ENCODE assay signal across 27 cellular contexts in the genomic region with DNA sequence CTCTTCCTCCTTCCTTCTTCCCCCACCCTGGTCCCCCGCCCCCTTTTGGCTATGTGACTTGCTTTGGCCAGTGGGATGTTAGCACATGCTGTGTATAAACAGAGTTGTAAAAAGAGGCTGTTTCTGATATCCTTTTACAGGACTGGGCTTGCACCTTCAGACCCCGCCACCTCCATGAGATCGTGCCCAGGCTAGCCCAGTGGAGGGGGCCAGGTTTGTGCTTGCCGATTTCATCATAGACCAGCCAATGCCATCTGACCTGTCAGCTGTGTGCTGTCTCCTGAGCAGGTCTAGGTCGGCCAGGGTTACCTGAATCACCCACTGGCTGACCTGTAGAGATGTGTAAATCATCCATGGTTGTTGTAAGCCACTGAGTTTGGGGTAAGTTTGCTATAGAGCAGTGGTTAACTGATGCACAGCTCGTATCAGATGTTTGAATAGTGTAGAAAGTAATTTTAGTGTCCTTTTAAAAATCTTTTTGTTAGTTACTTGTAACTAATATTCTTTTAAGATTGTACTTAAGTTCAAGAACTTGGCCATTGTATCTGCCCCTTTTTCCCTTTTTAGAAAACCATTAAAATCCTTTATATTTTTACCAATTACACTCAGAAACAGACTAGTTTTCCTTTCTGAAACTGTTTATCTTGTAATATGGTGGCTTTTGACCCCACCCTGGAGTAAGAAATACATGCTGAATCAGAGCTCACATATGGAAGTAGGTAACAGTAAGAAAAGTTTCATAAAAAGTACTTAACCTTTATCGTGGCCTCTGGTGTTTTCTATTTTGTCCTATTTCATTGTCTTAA.
A peak's percentile ranks its signal among the peaks of the same experiment; 100 is the strongest.
DNase-seq lines count a peak whose midpoint lies in the region; ATAC-seq, FAIRE-seq and TF ChIP-seq lines count a peak whose summit lies in the region.
"Had no signal": no experiment of that assay in that cellular context is flagged by ENCODE, and none has a peak within 500 bp of the region (broad histone marks: within the 10 kb centered on the region; RNA-seq: fewer than 3 reads in every experiment).

No MANE protein-coding gene starts in this region.

- H3K9me3 Mint-ChIP-seq in osteocyte (ENCODE audit: unreplicated experiment), result no peaks in the 10 kb centered on the region
- H3K9me3 Mint-ChIP-seq: activated CD4-positive, alpha-beta memory T cell treated with anti-CD3 and anti-CD28 coated beads for 36 hours; activated naive CD4-positive, alpha-beta T cell treated with anti-CD3 and anti-CD28 coated beads for 36 hours; T-helper 1 cell treated with Interleukin-12 subunit alpha and Interleukin-12 subunit beta and Interleukin-4 antibody, amounts not matched to agents 30 μg/mL and 1 μg/mL, for 36 hours had no signal

- BruUV-seq in endothelial cell of umbilical vein (replicated peaks; lab: Mats Ljungman, UMichigan), result no TSS peak

- H3K79me2 ChIP-seq in endothelial cell of umbilical vein (ENCODE audit: control insufficient read depth, insufficient read depth, low read length), result peaks cover 41% of the 10 kb centered on the region
- H3K79me2 ChIP-seq in osteoblast (ENCODE audit: insufficient read depth, low read length), result peaks cover 53% of the 10 kb centered on the region

- H3K9me3 ChIP-seq in endothelial cell of umbilical vein (replicated peaks; ENCODE audit: control insufficient read depth, insufficient read depth, low read length) (no peaks in the 10 kb centered on the region), osteoblast (ENCODE audit: low read depth, low read length) (no peaks in the 10 kb centered on the region)
- H3K9me3 ChIP-seq: heart left ventricle, pancreas, SJSA1, tibial nerve had no signal

- H3K9ac ChIP-seq in endothelial cell of umbilical vein (replicated peaks; ENCODE audit: extremely low read depth, insufficient read depth, low read length), result no peak overlapping the region

- H3K27me3 Mint-ChIP-seq in osteocyte (ENCODE audit: unreplicated experiment), result no peaks in the 10 kb centered on the region
- H3K27me3 Mint-ChIP-seq: activated CD4-positive, alpha-beta memory T cell treated with anti-CD3 and anti-CD28 coated beads for 36 hours had no signal

- no peaks in the 10 kb centered on the region for H3K36me3 Mint-ChIP-seq in osteocyte (ENCODE audit: unreplicated experiment)

- H3K4me2 ChIP-seq in endothelial cell of umbilical vein (ENCODE audit: insufficient read depth, low read length), result no peak overlapping the region
- no peak overlapping the region for H3K4me2 ChIP-seq in osteoblast (ENCODE audit: insufficient read depth, low read length)

- no peak for DNase-seq in GM12892 (ENCODE audit: insufficient read length)
- peak; percentile 14 for DNase-seq in NCI-H69 (lab: John Stamatoyannopoulos, UW)
- no peak for DNase-seq in endothelial cell of umbilical vein (ENCODE audit: low read depth, low spot score)
- peak; percentile 71 for DNase-seq in osteoblast (ENCODE audit: insufficient read length, low spot score, missing footprints)
- no peak for DNase-seq in NCI-H446 (lab: John Stamatoyannopoulos, UW)
- DNase-seq in osteocyte (ENCODE audit: extremely low spot score, unreplicated experiment), result no peak
- DNase-seq: activated CD4-positive, alpha-beta memory T cell treated with anti-CD3 and anti-CD28 coated beads for 36 hours; activated naive CD4-positive, alpha-beta T cell treated with anti-CD3 and anti-CD28 coated beads for 36 hours; activated T-cell treated with anti-CD3 and anti-CD28 coated beads, Interleukin-2, amount 50 U/mL, for 1 hour; anterior cingulate cortex; cerebellar nuclear complex; effector CD8-positive, alpha-beta T cell; heart left ventricle; KBM-7; naive thymus-derived CD4-positive, alpha-beta T cell; NCI-H2107; NCI-H748 treated with DMSO at 0.1 percent for 48 hours; pancreas; stimulated activated naive CD4-positive, alpha-beta T cell treated with Interleukin-2 at 50 U/mL for 16 hours; WERI-Rb-1 had no signal

- intact Hi-C loops in endothelial cell of umbilical vein (cut with micrococcal nuclease), result no loop called here

- CTCF ChIA-PET in endothelial cell of umbilical vein (lab: Charles Lee), result interaction anchor here (1.3 to 1.4 kb wide), 3 partner anchors 13 to 75 kb away, joined by 3 to 7 read pairs (median 3); no protein-coding TSS in a partner anchor

- H3K4me1 ChIP-seq in endothelial cell of umbilical vein (ENCODE audit: control insufficient read depth, extremely low read depth, insufficient read depth, low read length) (peaks cover 11% of the 10 kb centered on the region), osteoblast (ENCODE audit: insufficient read depth, low read length) (peaks cover 8% of the 10 kb centered on the region)
- H3K4me1 ChIP-seq: SJSA1 had no signal

- FAIRE-seq in GM12892 (lab: Jason Lieb, UNC) (peak; percentile 24), endothelial cell of umbilical vein (lab: Jason Lieb, UNC) (peak; percentile 79)
- FAIRE-seq: GM19239, H54, pancreas had no signal

- H3K36me3 ChIP-seq in endothelial cell of umbilical vein (ENCODE audit: control insufficient read depth in 2 of 2, extremely low read depth in 1 of 2, insufficient read depth in 2 of 2, low read length in 2 of 2) (no peaks in the 10 kb centered on the region), osteoblast (ENCODE audit: insufficient read depth, low read length) (no peaks in the 10 kb centered on the region)
- H3K36me3 ChIP-seq: heart left ventricle, pancreas, SJSA1, tibial nerve had no signal

- H3K4me3 Mint-ChIP-seq in osteocyte (ENCODE audit: unreplicated experiment), result no peak overlapping the region
- H3K4me3 Mint-ChIP-seq: activated CD4-positive, alpha-beta memory T cell treated with anti-CD3 and anti-CD28 coated beads for 36 hours; activated naive CD4-positive, alpha-beta T cell treated with anti-CD3 and anti-CD28 coated beads for 36 hours; naive thymus-derived CD4-positive, alpha-beta T cell; T-helper 1 cell treated with Interleukin-12 subunit alpha and Interleukin-12 subunit beta and Interleukin-4 antibody, amounts not matched to agents 30 μg/mL and 1 μg/mL, for 36 hours had no signal

- H4K20me1 ChIP-seq in endothelial cell of umbilical vein (replicated peaks; ENCODE audit: control insufficient read depth, extremely low read depth, insufficient read depth, low read length) (no peaks in the 10 kb centered on the region), osteoblast (ENCODE audit: insufficient read depth, low read length) (peaks cover 2% of the 10 kb centered on the region)

- H3K9me1 ChIP-seq in endothelial cell of umbilical vein (replicated peaks; ENCODE audit: control insufficient read depth, extremely low read depth, insufficient read depth, low read length), result no peaks in the 10 kb centered on the region

- TF ChIP-seq CTCF in endothelial cell of umbilical vein (IDR thresholded peaks at IDR 0.05; ENCODE audit: extremely low read depth in 1 of 2, insufficient read depth in 1 of 2, low read depth in 1 of 2, low read length in 2 of 2) (no peak), osteoblast (IDR thresholded peaks at IDR 0.05; ENCODE audit: extremely low read depth, low read depth, low read length) (no peak), osteocyte (IDR thresholded peaks at IDR 0.05) (no peak)

- no peak overlapping the region for H3K27ac Mint-ChIP-seq in osteocyte (ENCODE audit: unreplicated experiment)
- H3K27ac Mint-ChIP-seq: activated CD4-positive, alpha-beta memory T cell treated with anti-CD3 and anti-CD28 coated beads for 36 hours; activated naive CD4-positive, alpha-beta T cell treated with anti-CD3 and anti-CD28 coated beads for 36 hours; T-helper 1 cell treated with Interleukin-12 subunit alpha and Interleukin-12 subunit beta and Interleukin-4 antibody, amounts not matched to agents 30 μg/mL and 1 μg/mL, for 36 hours had no signal

- no peak for TF ChIP-seq POLR2A in GM12892 (IDR thresholded peaks at IDR 0.05; ENCODE audit: low read depth, low read length)
- no peak for TF ChIP-seq POLR2A in endothelial cell of umbilical vein (IDR thresholded peaks at IDR 0.05; ENCODE audit: low read depth, low read length)

- POLR2A ChIA-PET in endothelial cell of umbilical vein (lab: Charles Lee), result no interaction called here

- no peak overlapping the region for H2AFZ ChIP-seq in endothelial cell of umbilical vein (ENCODE audit: low read depth, low read length)
- H2AFZ ChIP-seq in osteoblast (ENCODE audit: low read length), result no peak overlapping the region

- H3K4me3 ChIP-seq in endothelial cell of umbilical vein (replicated peaks in 1 of 3; ENCODE audit: insufficient read depth in 1 of 3, low read depth in 1 of 3, low read length in 3 of 3) (no peak overlapping the region), osteoblast (ENCODE audit: insufficient read depth, low read length) (no peak overlapping the region)
- H3K4me3 ChIP-seq: heart left ventricle, pancreas, SJSA1, tibial nerve had no signal

- H3K27me3 ChIP-seq in endothelial cell of umbilical vein (ENCODE audit: control insufficient read depth in 2 of 2, insufficient read depth in 2 of 2, low read length in 2 of 2), result no peaks in the 10 kb centered on the region
- no peaks in the 10 kb centered on the region for H3K27me3 ChIP-seq in osteoblast (ENCODE audit: insufficient read depth, low read length)
- H3K27me3 ChIP-seq: heart left ventricle, pancreas, SJSA1, tibial nerve had no signal

- no peak for ATAC-seq in GM21360 (IDR thresholded peaks at IDR 0.05; ENCODE audit: unreplicated experiment)
- ATAC-seq: heart left ventricle; naive thymus-derived CD4-positive, alpha-beta T cell had no signal

- H3K27ac ChIP-seq in endothelial cell of umbilical vein (ENCODE audit: insufficient read depth, low read depth, low read length), result no peak overlapping the region
- H3K27ac ChIP-seq in osteoblast (ENCODE audit: low read depth, low read length), result no peak overlapping the region
- H3K27ac ChIP-seq: HL-60, pancreas, SJSA1, tibial nerve, WERI-Rb-1 had no signal

- dilution Hi-C loops in endothelial cell of umbilical vein (cut with MboI; ENCODE audit: extremely low pct_ligation_motif_present, low sequenced_read_pairs), result no loop called here

- peaks cover 7% of the 10 kb centered on the region for H3K4me1 Mint-ChIP-seq in osteocyte (ENCODE audit: unreplicated experiment)

TF ChIP-seq in endothelial cell of umbilical vein, 7 proteins besides CTCF, POLR2A, EP300 and RAD21:
- no peak for TF ChIP-seq POLR2AphosphoS5 (IDR thresholded peaks at IDR 0.05; ENCODE audit: insufficient read depth, low read depth, low read length)
- TF ChIP-seq, protein P1, sequence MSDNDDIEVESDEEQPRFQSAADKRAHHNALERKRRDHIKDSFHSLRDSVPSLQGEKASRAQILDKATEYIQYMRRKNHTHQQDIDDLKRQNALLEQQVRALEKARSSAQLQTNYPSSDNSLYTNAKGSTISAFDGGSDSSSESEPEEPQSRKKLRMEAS (IDR thresholded peaks at IDR 0.05; ENCODE audit: insufficient read depth, insufficient read length), result no peak
- TF ChIP-seq FOS (IDR thresholded peaks at IDR 0.05; ENCODE audit: borderline replicate concordance, insufficient read depth, low read length), result no peak
- TF ChIP-seq MYC (IDR thresholded peaks at IDR 0.05; ENCODE audit: low read depth, low read length), result no peak
- TF ChIP-seq GATA2 (IDR thresholded peaks at IDR 0.05; ENCODE audit: insufficient read depth, insufficient read length, low read depth, low read length), result no peak
TF ChIP-seq in endothelial cell of umbilical vein: peak in this region for 0.

Comparison
In these comparisons a context has a peak if more than half of its experiments do, and no peak if none do; other contexts are left out.
1. DNase-seq: peak in NCI-H69 (single experiment) and osteoblast (single experiment); none in GM12892 (single experiment), endothelial cell of umbilical vein (single experiment), NCI-H446 (0 of 2) and osteocyte (single experiment).